Comparison of ENCODE assay signal across 21 cellular contexts in genomic region chr12:53944907-53945847, GRCh38. TPM values are rescaled to one million over a fixed set of nuclear protein-coding genes. Genes with fewer than 3 reads are reported as not detected.
A peak's percentile ranks its signal among the peaks of the same experiment; 100 is the strongest.
DNase-seq lines count a peak whose midpoint lies in the region; ATAC-seq, FAIRE-seq and TF ChIP-seq lines count a peak whose summit lies in the region.
"Had no signal": no experiment of that assay in that cellular context is flagged by ENCODE, and none has a peak within 500 bp of the region (broad histone marks: within the 10 kb centered on the region; RNA-seq: fewer than 3 reads in every experiment).

No MANE protein-coding gene starts in this region.

- H2BK15ac ChIP-seq in H9 (ENCODE audit: low read depth, low read length), result no peak overlapping the region

- H2AFZ ChIP-seq in H9 (ENCODE audit: low read length) (no peak overlapping the region), endothelial cell of umbilical vein (ENCODE audit: low read depth, low read length) (no peak overlapping the region)

- dilution Hi-C loops in endothelial cell of umbilical vein (cut with MboI; ENCODE audit: extremely low pct_ligation_motif_present, low sequenced_read_pairs), result no loop called here

- peaks cover 99% of the 10 kb centered on the region for H3K27me3 Mint-ChIP-seq in H9 (ENCODE audit: low read depth)
- H3K27me3 Mint-ChIP-seq in stimulated activated naive B cell treated with anti-CD40 and anti-IgM and Interleukin-4, amounts not matched to agents 10 μg/mL and 1 μg/mL and 100 μg/mL, for 72 hours, result peaks cover 87 to 95% of the 10 kb centered on the region in 2 donors

- no peak overlapping the region for H2AK5ac ChIP-seq in H9 (ENCODE audit: insufficient read length, low read length)

- H3K36me3 Mint-ChIP-seq in H9 (ENCODE audit: insufficient read depth in 1 of 3, low read depth in 3 of 3), result no peaks in the 10 kb centered on the region
- no peaks in the 10 kb centered on the region for H3K36me3 Mint-ChIP-seq in stimulated activated naive B cell treated with anti-CD40 and anti-IgM and Interleukin-4, amounts not matched to agents 10 μg/mL and 1 μg/mL and 100 μg/mL, for 72 hours

- no peak overlapping the region for H2BK5ac ChIP-seq in H9 (ENCODE audit: insufficient read length, low read length)

- H3K27ac Mint-ChIP-seq in H9, result peak overlapping the region in 1 of 3 experiments; percentile 79; a peak in 1 of 7 replicates
- H3K27ac Mint-ChIP-seq in stimulated activated naive B cell treated with anti-CD40 and anti-IgM and Interleukin-4, amounts not matched to agents 10 μg/mL and 1 μg/mL and 100 μg/mL, for 72 hours, result peak overlapping the region; percentile 39
- H3K27ac Mint-ChIP-seq: CD14-positive monocyte had no signal

- no peak overlapping the region for H3K4me3 Mint-ChIP-seq in H9
- no peak overlapping the region for H3K4me3 Mint-ChIP-seq in stimulated activated naive B cell treated with anti-CD40 and anti-IgM and Interleukin-4, amounts not matched to agents 10 μg/mL and 1 μg/mL and 100 μg/mL, for 72 hours

- no peak overlapping the region for H3K18ac ChIP-seq in H9 (ENCODE audit: insufficient read length, low read depth, low read length)

- H3K36me3 ChIP-seq in endothelial cell of umbilical vein (ENCODE audit: control insufficient read depth in 2 of 2, extremely low read depth in 1 of 2, insufficient read depth in 2 of 2, low read length in 2 of 2), result no peaks in the 10 kb centered on the region

- H3K14ac ChIP-seq in H9 (ENCODE audit: insufficient read depth, low read length), result no peak overlapping the region; the same call in 1 of the 2 replicates

- H3K23me2 ChIP-seq in H9 (ENCODE audit: insufficient read length, low read depth, low read length, poor library complexity, severe bottlenecking), result no peaks in the 10 kb centered on the region

- no peak overlapping the region for H3K56ac ChIP-seq in H9 (ENCODE audit: insufficient read length, low read depth, low read length)

- POLR2A ChIA-PET in endothelial cell of umbilical vein (lab: Charles Lee), result no interaction called here

- H3K4ac ChIP-seq in H9 (ENCODE audit: low read depth, low read length), result no peak overlapping the region

- ATAC-seq in stimulated activated naive B cell treated with anti-CD40 and anti-IgM and Interleukin-4, amounts not matched to agents 10 μg/mL and 1 μg/mL and 100 μg/mL, for 72 hours (replicated peaks), result no peak
- ATAC-seq: Right ventricle myocardium inferior had no signal

- DNase-seq in H9, result no peak
- peak; percentile 32 for DNase-seq in OCI-M1 (lab: John Stamatoyannopoulos, UW)
- DNase-seq in endothelial cell of umbilical vein (ENCODE audit: low read depth, low spot score), result no peak
- no peak for DNase-seq in stimulated activated naive B cell treated with anti-CD40 and anti-IgM and Interleukin-4, amounts not matched to agents 10 μg/mL and 1 μg/mL and 100 μg/mL, for 72 hours
- DNase-seq in stimulated activated CD4-positive, alpha-beta T cell treated with anti-CD3 and anti-CD28 coated beads, Interleukin-1b, Interleukin-23, amount 100 ng/mL, for 48 hours, result no peak
- DNase-seq in 8988T, result no peak
- no peak for DNase-seq in NCI-H510A (lab: John Stamatoyannopoulos, UW)
- DNase-seq: Kasumi-1, MG63, NCI-H1092, NCI-H1436 treated with DMSO at 0.1 percent for 48 hours, NCI-H2029 treated with DMSO at 0.1 percent for 48 hours, NCI-H2171, NCI-H446 treated with DMSO at 0.1 percent for 48 hours had no signal

- TF ChIP-seq POLR2A in endothelial cell of umbilical vein (IDR thresholded peaks at IDR 0.05; ENCODE audit: low read depth, low read length), result no peak

- no peaks in the 10 kb centered on the region for H3K79me1 ChIP-seq in H9 (ENCODE audit: insufficient read depth, low read depth, low read length, poor library complexity, severe bottlenecking)

- BruUV-seq in endothelial cell of umbilical vein (replicated peaks; lab: Mats Ljungman, UMichigan), result no TSS peak

- no peak overlapping the region for H2BK120ac ChIP-seq in H9 (ENCODE audit: low read depth, low read length, poor library complexity, severe bottlenecking)

- H3K9me1 ChIP-seq in endothelial cell of umbilical vein (replicated peaks; ENCODE audit: control insufficient read depth, extremely low read depth, insufficient read depth, low read length), result no peaks in the 10 kb centered on the region

- CTCF ChIA-PET in endothelial cell of umbilical vein (lab: Charles Lee), result interaction anchor here (0.5 kb wide), 1 partner anchor 247 kb away, joined by 3 read pairs; no protein-coding TSS in a partner anchor

- peaks cover 0 to 5% of the 10 kb centered on the region in 2 experiments; a peak in 3 of 5 replicates for H3K9me3 Mint-ChIP-seq in H9
- no peaks in the 10 kb centered on the region for H3K9me3 Mint-ChIP-seq in stimulated activated naive B cell treated with anti-CD40 and anti-IgM and Interleukin-4, amounts not matched to agents 10 μg/mL and 1 μg/mL and 100 μg/mL, for 72 hours

- no peak overlapping the region for H4K8ac ChIP-seq in H9 (replicated peaks; ENCODE audit: insufficient read length, low read depth, low read length)

- H2BK20ac ChIP-seq in H9 (ENCODE audit: low read depth, low read length, poor library complexity, severe bottlenecking), result no peak overlapping the region

- peaks cover 0 to 8% of the 10 kb centered on the region in 2 experiments; a peak in 3 of 4 replicates for H3K4me1 Mint-ChIP-seq in H9
- peaks cover 0 to 7% of the 10 kb centered on the region in 2 donors for H3K4me1 Mint-ChIP-seq in stimulated activated naive B cell treated with anti-CD40 and anti-IgM and Interleukin-4, amounts not matched to agents 10 μg/mL and 1 μg/mL and 100 μg/mL, for 72 hours

- no peak overlapping the region for H3K23ac ChIP-seq in H9 (ENCODE audit: insufficient read length, low read depth, low read length)

- H3K4me2 ChIP-seq in H9 (ENCODE audit: insufficient read depth, insufficient read length, low read length) (peak overlapping the region; percentile 27), endothelial cell of umbilical vein (ENCODE audit: insufficient read depth, low read length) (no peak overlapping the region)

- no peaks in the 10 kb centered on the region for H3K9me3 ChIP-seq in H9 (ENCODE audit: control insufficient read depth, low read depth, low read length)
- H3K9me3 ChIP-seq in endothelial cell of umbilical vein (replicated peaks; ENCODE audit: control insufficient read depth, insufficient read depth, low read length), result no peaks in the 10 kb centered on the region
- H3K9me3 ChIP-seq: MG63 had no signal

- WGBS in H9 (ENCODE audit: extremely low coverage, insufficient read length, low lambda C conversion rate), result no CpG with 5 or more reads among the region's 51 CpGs

- intact Hi-C loops in endothelial cell of umbilical vein (cut with micrococcal nuclease), result no loop called here

- no peak for FAIRE-seq in endothelial cell of umbilical vein (lab: Jason Lieb, UNC)
- FAIRE-seq: G401.6, RCC 7860 had no signal

- TF ChIP-seq CTCF in H9 (conservative IDR thresholded peaks at IDR 0.05) (peak; percentile 38; the same call in 2 of the 3 replicates), endothelial cell of umbilical vein (IDR thresholded peaks at IDR 0.05; ENCODE audit: extremely low read depth in 1 of 2, insufficient read depth in 1 of 2, low read depth in 1 of 2, low read length in 2 of 2) (no peak)

- no peak overlapping the region for H3K9ac ChIP-seq in H9 (ENCODE audit: extremely low read depth, insufficient read length, low read length)
- H3K9ac ChIP-seq in endothelial cell of umbilical vein (replicated peaks; ENCODE audit: extremely low read depth, insufficient read depth, low read length), result no peak overlapping the region

- H3K79me2 ChIP-seq in H9 (ENCODE audit: insufficient read depth, low read length), result no peaks in the 10 kb centered on the region
- no peaks in the 10 kb centered on the region for H3K79me2 ChIP-seq in endothelial cell of umbilical vein (ENCODE audit: control insufficient read depth, insufficient read depth, low read length)

- no peak overlapping the region for H2BK12ac ChIP-seq in H9 (ENCODE audit: insufficient read length, low read depth, low read length)

- no peak overlapping the region for H4K5ac ChIP-seq in H9 (ENCODE audit: insufficient read length, low read depth, low read length)

- no peak overlapping the region for H4K91ac ChIP-seq in H9 (ENCODE audit: insufficient read length, low read depth, low read length)

- H3T11ph ChIP-seq in H9 (ENCODE audit: low read length), result no peak overlapping the region

- no peaks in the 10 kb centered on the region for H3K4me1 ChIP-seq in H9 (ENCODE audit: insufficient read depth, low read length)
- no peaks in the 10 kb centered on the region for H3K4me1 ChIP-seq in endothelial cell of umbilical vein (ENCODE audit: control insufficient read depth, extremely low read depth, insufficient read depth, low read length)

- H4K20me1 ChIP-seq in H9 (ENCODE audit: control insufficient read depth, insufficient read depth, insufficient read length) (no peaks in the 10 kb centered on the region), endothelial cell of umbilical vein (replicated peaks; ENCODE audit: control insufficient read depth, extremely low read depth, insufficient read depth, low read length) (no peaks in the 10 kb centered on the region)

- H3K4me3 ChIP-seq in endothelial cell of umbilical vein (replicated peaks in 1 of 3; ENCODE audit: insufficient read depth in 1 of 3, low read depth in 1 of 3, low read length in 3 of 3), result no peak overlapping the region
- H3K4me3 ChIP-seq: MG63 had no signal

- H3K27me3 ChIP-seq in H9 (ENCODE audit: insufficient read depth, low read length), result peaks cover 98% of the 10 kb centered on the region
- peaks cover 78 to 94% of the 10 kb centered on the region in 2 experiments for H3K27me3 ChIP-seq in endothelial cell of umbilical vein (ENCODE audit: control insufficient read depth in 2 of 2, insufficient read depth in 2 of 2, low read length in 2 of 2)
- H3K27me3 ChIP-seq: MG63 had no signal

- H3K27ac ChIP-seq in H9 (ENCODE audit: insufficient read length, low read depth, low read length) (no peak overlapping the region), endothelial cell of umbilical vein (ENCODE audit: insufficient read depth, low read depth, low read length) (no peak overlapping the region)

RNA-seq across cellular contexts. Expression of gene HOXC13, which starts 6.5 kb away (rescaled TPM):
- total RNA-seq in H9 (2021) (0.11 TPM in 1 of 2 replicates, not detected in the other), endothelial cell of umbilical vein (not detected in 2 replicates)
- not detected in 2 replicates for polyA plus RNA-seq in endothelial cell of umbilical vein
- not detected in 2 replicates for polyA plus RNA-seq in endothelial cell of umbilical vein (2011; cell fraction: cytosol; rRNA removed)
- polyA plus RNA-seq in endothelial cell of umbilical vein (2011; cell fraction: nucleus; rRNA removed), result not detected in 2 replicates
- not detected in 2 replicates for polyA plus RNA-seq in endothelial cell of umbilical vein (2012)
- polyA minus RNA-seq in endothelial cell of umbilical vein, result not detected in 2 replicates
- polyA minus RNA-seq in endothelial cell of umbilical vein (2011; cell fraction: cytosol; rRNA and poly(A)+ RNA removed), result 9.8 TPM
- polyA minus RNA-seq in endothelial cell of umbilical vein (2011; cell fraction: nucleus; rRNA and poly(A)+ RNA removed), result not detected in 2 replicates
- total RNA-seq: Right ventricle myocardium inferior had no signal
- polyA plus RNA-seq: AG04450, CD14-positive monocyte had no signal

RNA-seq across cellular contexts. Expression of gene HOXC12, which starts 9.5 kb away (rescaled TPM):
- total RNA-seq in H9 (2021), result not detected in 2 replicates
- total RNA-seq in endothelial cell of umbilical vein, result not detected in 2 replicates
- polyA plus RNA-seq in endothelial cell of umbilical vein, result not detected in 2 replicates
- polyA plus RNA-seq in endothelial cell of umbilical vein (2011; cell fraction: cytosol; rRNA removed), result not detected in 2 replicates
- not detected in 2 replicates for polyA plus RNA-seq in endothelial cell of umbilical vein (2011; cell fraction: nucleus; rRNA removed)
- polyA plus RNA-seq in endothelial cell of umbilical vein (2012), result not detected in 2 replicates
- not detected in 2 replicates for polyA minus RNA-seq in endothelial cell of umbilical vein
- not detected for polyA minus RNA-seq in endothelial cell of umbilical vein (2011; cell fraction: cytosol; rRNA and poly(A)+ RNA removed)
- not detected in 2 replicates for polyA minus RNA-seq in endothelial cell of umbilical vein (2011; cell fraction: nucleus; rRNA and poly(A)+ RNA removed)
- total RNA-seq: Right ventricle myocardium inferior, SK-MEL-5 had no signal
- polyA plus RNA-seq: AG04450, CD14-positive monocyte had no signal

RNA-seq across cellular contexts. Expression of gene HOXC11, which starts 27.7 kb away (rescaled TPM):
- total RNA-seq in H9 (2021) (not detected in 2 replicates), endothelial cell of umbilical vein (not detected in 2 replicates)
- not detected in 2 replicates for polyA plus RNA-seq in endothelial cell of umbilical vein
- polyA plus RNA-seq in endothelial cell of umbilical vein (2011; cell fraction: cytosol; rRNA removed), result not detected in 2 replicates
- polyA plus RNA-seq in endothelial cell of umbilical vein (2011; cell fraction: nucleus; rRNA removed), result not detected in 2 replicates
- not detected in 2 replicates for polyA plus RNA-seq in endothelial cell of umbilical vein (2012)
- not detected in 2 replicates for polyA minus RNA-seq in endothelial cell of umbilical vein
- polyA minus RNA-seq in endothelial cell of umbilical vein (2011; cell fraction: cytosol; rRNA and poly(A)+ RNA removed), result 9.5 TPM
- not detected in 2 replicates for polyA minus RNA-seq in endothelial cell of umbilical vein (2011; cell fraction: nucleus; rRNA and poly(A)+ RNA removed)
- total RNA-seq: HT-29, Right ventricle myocardium inferior had no signal
- polyA plus RNA-seq: AG04450, CD14-positive monocyte had no signal

RNA-seq across cellular contexts. Expression of gene HOTAIR, which starts 29.6 kb away (rescaled TPM):
- total RNA-seq in H9 (2021) (not detected in 2 replicates), endothelial cell of umbilical vein (not detected in 2 replicates)
- polyA plus RNA-seq in endothelial cell of umbilical vein, result not detected in 2 replicates
- polyA plus RNA-seq in endothelial cell of umbilical vein (2011; cell fraction: cytosol; rRNA removed), result not detected in 2 replicates
- not detected in 2 replicates for polyA plus RNA-seq in endothelial cell of umbilical vein (2011; cell fraction: nucleus; rRNA removed)
- polyA plus RNA-seq in endothelial cell of umbilical vein (2012), result not detected in 2 replicates
- not detected in 2 replicates for polyA minus RNA-seq in endothelial cell of umbilical vein
- polyA minus RNA-seq in endothelial cell of umbilical vein (2011; cell fraction: cytosol; rRNA and poly(A)+ RNA removed), result 1.0 TPM
- not detected in 2 replicates for polyA minus RNA-seq in endothelial cell of umbilical vein (2011; cell fraction: nucleus; rRNA and poly(A)+ RNA removed)
- total RNA-seq: Right ventricle myocardium inferior, SK-MEL-5 had no signal
- polyA plus RNA-seq: AG04450, CD14-positive monocyte had no signal

RNA-seq across cellular contexts. Expression of gene HOXC10, which starts 39.8 kb away (rescaled TPM):
- total RNA-seq in H9 (2021) (not detected in 2 replicates), endothelial cell of umbilical vein (0.44 TPM in 1 of 2 replicates, not detected in the other)
- polyA plus RNA-seq in endothelial cell of umbilical vein, result 0.18 TPM in 2 replicates
- 0.13 and 0.18 TPM in 2 replicates for polyA plus RNA-seq in endothelial cell of umbilical vein (2011; cell fraction: cytosol; rRNA removed)
- 0.08 TPM in 1 of 2 replicates, not detected in the other for polyA plus RNA-seq in endothelial cell of umbilical vein (2011; cell fraction: nucleus; rRNA removed)
- polyA plus RNA-seq in endothelial cell of umbilical vein (2012), result 5.7 and 6.5 TPM in 2 replicates
- not detected in 2 replicates for polyA minus RNA-seq in endothelial cell of umbilical vein
- polyA minus RNA-seq in endothelial cell of umbilical vein (2011; cell fraction: cytosol; rRNA and poly(A)+ RNA removed), result 38.5 TPM
- not detected in 2 replicates for polyA minus RNA-seq in endothelial cell of umbilical vein (2011; cell fraction: nucleus; rRNA and poly(A)+ RNA removed)
- total RNA-seq: HT-29, Right ventricle myocardium inferior had no signal
- polyA plus RNA-seq: AG04450, CD14-positive monocyte had no signal
